In genomic region chr17:47927821-47928400, GRCh38 we compare ENCODE assay signal across 20 cellular contexts. TPM values are rescaled to one million over a fixed set of nuclear protein-coding genes. Genes with fewer than 3 reads are reported as not detected.
DNase-seq lines count a peak whose midpoint lies in the region; ATAC-seq, FAIRE-seq and TF ChIP-seq lines count a peak whose summit lies in the region.
"Had no signal": no experiment of that assay in that cellular context is flagged by ENCODE, and none has a peak within 500 bp of the region (broad histone marks: within the 10 kb centered on the region; RNA-seq: fewer than 3 reads in every experiment).

No MANE protein-coding gene starts in this region.

- H2AFZ ChIP-seq in HepG2 (ENCODE audit: low read length): no peak overlapping the region
- H2AFZ ChIP-seq: GM23248 had no signal

- no peak for ATAC-seq in activated T-cell treated with anti-CD3 and anti-CD28 coated beads, Interleukin-2, amount 50 U/mL, for 72 hours (replicated peaks in 1 of 2)
- ATAC-seq in activated T-cell treated with anti-CD3 and anti-CD28 coated beads, Interleukin-2, amount 50 U/mL, for 4 hours: no peak
- ATAC-seq in Right ventricle myocardium superior (ENCODE audit: poor library complexity) (no peak), HepG2 (no peak), HG02870 (IDR thresholded peaks at IDR 0.05; ENCODE audit: unreplicated experiment) (no peak)
- ATAC-seq: HCT116 had no signal

- H3K79me2 ChIP-seq in HepG2 (ENCODE audit: insufficient read depth, low read length): no peaks in the 10 kb centered on the region

- H3K27me3 Mint-ChIP-seq in activated T-cell treated with anti-CD3 and anti-CD28 coated beads, Interleukin-2, amount 50 U/mL, for 72 hours (ENCODE audit: low read depth): no peaks in the 10 kb centered on the region
- H3K27me3 Mint-ChIP-seq in activated T-cell treated with anti-CD3 and anti-CD28 coated beads, Interleukin-2, amount 50 U/mL, for 4 hours (ENCODE audit: low read depth): no peaks in the 10 kb centered on the region
- H3K27me3 Mint-ChIP-seq: CD4-positive, alpha-beta memory T cell had no signal

- peaks cover 9% of the 10 kb centered on the region for H3K4me1 Mint-ChIP-seq in activated T-cell treated with anti-CD3 and anti-CD28 coated beads, Interleukin-2, amount 50 U/mL, for 72 hours (ENCODE audit: low read depth)
- H3K4me1 Mint-ChIP-seq in activated T-cell treated with anti-CD3 and anti-CD28 coated beads, Interleukin-2, amount 50 U/mL, for 4 hours (ENCODE audit: low read depth): no peaks in the 10 kb centered on the region

- BruUV-seq in HepG2 (replicated peaks; lab: Mats Ljungman, UMichigan): no TSS peak

- DNase-seq in activated T-cell treated with anti-CD3 and anti-CD28 coated beads, Interleukin-2, amount 50 U/mL, for 72 hours: no peak
- no peak for DNase-seq in activated T-cell treated with anti-CD3 and anti-CD28 coated beads, Interleukin-2, amount 50 U/mL, for 4 hours
- no peak for DNase-seq in left ventricle myocardium inferior
- DNase-seq in Right ventricle myocardium superior: no peak
- DNase-seq in HepG2 (ENCODE audit: low spot score): no peak
- DNase-seq in AML-193 (lab: John Stamatoyannopoulos, UW): no peak
- DNase-seq: BE2C; CD4-positive, alpha-beta memory T cell; DMS153; DMS79 treated with DMSO at 0.1 percent for 48 hours; EL; GM23248 had no signal

- no peaks in the 10 kb centered on the region for H4K20me1 ChIP-seq in HepG2 (ENCODE audit: insufficient read depth, low read length)

- no peak overlapping the region for H3K9ac ChIP-seq in HepG2 (ENCODE audit: insufficient read depth, low read depth, low read length)
- H3K9ac ChIP-seq: GM23248 had no signal

- peak overlapping the region; percentile 80 for H3K27ac ChIP-seq in left ventricle myocardium inferior (replicated peaks)
- no peak overlapping the region for H3K27ac ChIP-seq in HepG2 (ENCODE audit: extremely low read length, insufficient read depth, low read length)
- H3K27ac ChIP-seq: C4-2B, GM23248 had no signal

- peaks cover 7 to 19% of the 10 kb centered on the region in 2 donors for H3K36me3 Mint-ChIP-seq in activated T-cell treated with anti-CD3 and anti-CD28 coated beads, Interleukin-2, amount 50 U/mL, for 72 hours (ENCODE audit: insufficient read depth in 2 of 2)
- H3K36me3 Mint-ChIP-seq in activated T-cell treated with anti-CD3 and anti-CD28 coated beads, Interleukin-2, amount 50 U/mL, for 4 hours (ENCODE audit: insufficient read depth): peaks cover 47% of the 10 kb centered on the region

- intact Hi-C loops in left ventricle myocardium inferior (cut with micrococcal nuclease): no loop called here
- intact Hi-C loops in Right ventricle myocardium superior (cut with DNase I): no loop called here
- intact Hi-C loops in HepG2 (cut with micrococcal nuclease; ENCODE audit: unreplicated experiment): no loop called here

- FAIRE-seq in HepG2 (lab: Jason Lieb, UNC): no peak
- FAIRE-seq: A204.1, D721Med, G401.6, GM12891, H54 had no signal

- TF ChIP-seq CTCF in left ventricle myocardium inferior (IDR thresholded peaks at IDR 0.05; ENCODE audit: borderline replicate concordance) (no peak), HepG2 (CRISPR knock-in tag; IDR thresholded peaks at IDR 0.05) (no peak)

- no peak overlapping the region for H3K4me2 ChIP-seq in HepG2 (ENCODE audit: low read depth, low read length)

- 96% methylated on average over 18 of the region's 20 CpGs for WGBS in HepG2 (ENCODE audit: low lambda C conversion rate)

- H3K27me3 ChIP-seq in left ventricle myocardium inferior (ENCODE audit: low read depth) (no peaks in the 10 kb centered on the region), HepG2 (ENCODE audit: control insufficient read depth in 1 of 2, insufficient read depth in 2 of 2, low read length in 2 of 2) (no peaks in the 10 kb centered on the region)
- H3K27me3 ChIP-seq: BE2C had no signal

- H3K9me3 ChIP-seq in left ventricle myocardium inferior (replicated peaks) (no peaks in the 10 kb centered on the region), HepG2 (ENCODE audit: low read length) (no peaks in the 10 kb centered on the region)
- H3K9me3 ChIP-seq: BE2C had no signal

- H3K9me3 Mint-ChIP-seq in activated T-cell treated with anti-CD3 and anti-CD28 coated beads, Interleukin-2, amount 50 U/mL, for 72 hours: no peaks in the 10 kb centered on the region
- H3K9me3 Mint-ChIP-seq in activated T-cell treated with anti-CD3 and anti-CD28 coated beads, Interleukin-2, amount 50 U/mL, for 4 hours: no peaks in the 10 kb centered on the region

- in situ Hi-C loops in HepG2 (cut with HindIII; ENCODE audit: extremely low pct_ligation_motif_present, low pct_unique_long_range_greater_than_20kb): no loop called here

- no peak for TF ChIP-seq POLR2A in HepG2 (IDR thresholded peaks at IDR 0.05; ENCODE audit: insufficient read depth in 1 of 2, low read depth in 2 of 2, low read length in 2 of 2)

- H3K4me1 ChIP-seq in left ventricle myocardium inferior: peaks cover 30% of the 10 kb centered on the region
- H3K4me1 ChIP-seq in HepG2 (ENCODE audit: insufficient read depth, low read length): peaks cover 30% of the 10 kb centered on the region
- H3K4me1 ChIP-seq: BE2C had no signal

- CTCF ChIA-PET in HepG2 (lab: Yijun Ruan, JAX; ENCODE audit: low intra/inter-chr PET ratio, low total read pairs): no interaction called here

- TF ChIP-seq RAD21 in HepG2 (CRISPR knock-in tag; IDR thresholded peaks at IDR 0.05): no peak

- H3K27ac Mint-ChIP-seq in activated T-cell treated with anti-CD3 and anti-CD28 coated beads, Interleukin-2, amount 50 U/mL, for 72 hours: peak overlapping the region; percentile 2

- no peak overlapping the region for H3K4me3 Mint-ChIP-seq in activated T-cell treated with anti-CD3 and anti-CD28 coated beads, Interleukin-2, amount 50 U/mL, for 72 hours
- no peak overlapping the region for H3K4me3 Mint-ChIP-seq in activated T-cell treated with anti-CD3 and anti-CD28 coated beads, Interleukin-2, amount 50 U/mL, for 4 hours
- H3K4me3 Mint-ChIP-seq: CD4-positive, alpha-beta memory T cell had no signal

- POLR2A ChIA-PET in HepG2 (lab: Yijun Ruan, JAX): no interaction called here

- H3K4me3 ChIP-seq in left ventricle myocardium inferior: no peak overlapping the region
- no peak overlapping the region for H3K4me3 ChIP-seq in HepG2 (replicated peaks in 1 of 3; ENCODE audit: insufficient read depth in 1 of 3, low read depth in 2 of 3, low read length in 3 of 3)
- H3K4me3 ChIP-seq: GM23248 had no signal

- H3K36me3 ChIP-seq in left ventricle myocardium inferior (peaks cover 69% of the 10 kb centered on the region), HepG2 (replicated peaks in 1 of 2; ENCODE audit: control insufficient read depth in 1 of 2, insufficient read depth in 2 of 2, low read length in 2 of 2) (peaks cover 16 to 20% of the 10 kb centered on the region in 2 experiments)

- no peak for TF ChIP-seq EP300 in HepG2 (IDR thresholded peaks at IDR 0.05; ENCODE audit: low read depth in 2 of 2, low read length in 2 of 2)
- TF ChIP-seq EP300 in HepG2 (CRISPR knock-in tag; IDR thresholded peaks at IDR 0.05; ENCODE audit: borderline replicate concordance): no peak

RNA-seq across cellular contexts. Expression of gene PNPO, which starts 13.5 kb away (rescaled TPM):
- 10 to 100 TPM; 18.4 to 30.1 TPM for total RNA-seq in activated T-cell treated with anti-CD3 and anti-CD28 coated beads, Interleukin-2, amount 50 U/mL, for 72 hours
- total RNA-seq in activated T-cell treated with anti-CD3 and anti-CD28 coated beads, Interleukin-2, amount 50 U/mL, for 4 hours: 10 to 100 TPM; 82.8 to 83.5 (median 83.2) TPM
- total RNA-seq in left ventricle myocardium inferior: 25.3 TPM
- 28.2 TPM for total RNA-seq in Right ventricle myocardium superior
- total RNA-seq in HepG2 (2016; rRNA removed; fragmentation: Illumina TruSeq; extraction: Trizol): 63.3 and 110 TPM in 2 replicates
- 8.6 and 9.4 TPM in 2 replicates for total RNA-seq in HepG2 (2016; cell fraction: cytosol; rRNA removed; fragmentation: Illumina TruSeq; extraction: Trizol; ENCODE audit: low read depth)
- 66.0 and 103 TPM in 2 replicates for total RNA-seq in HepG2 (2016; cell fraction: insoluble cytoplasmic fraction; rRNA removed; fragmentation: Illumina TruSeq; extraction: Trizol)
- 30.0 and 31.1 TPM in 2 replicates for total RNA-seq in HepG2 (2016; cell fraction: membrane; rRNA removed; fragmentation: Illumina TruSeq; extraction: Trizol)
- total RNA-seq in HepG2 (2016; cell fraction: nucleus; rRNA removed; fragmentation: Illumina TruSeq; extraction: Trizol): 31.0 and 31.3 TPM in 2 replicates
- 47.9 and 48.1 TPM in 2 replicates for polyA plus RNA-seq in HepG2 (2011; rRNA removed)
- 42.3 and 49.3 TPM in 2 replicates for polyA plus RNA-seq in HepG2 (2011; cell fraction: cytosol; rRNA removed)
- 24.7 and 35.1 TPM in 2 replicates for polyA plus RNA-seq in HepG2 (2011; cell fraction: nucleus; rRNA removed)
- 19.7 and 25.0 TPM in 2 replicates for polyA plus RNA-seq in HepG2 (2012)
- 4.4 and 5.2 TPM in 2 replicates for polyA plus RNA-seq in HepG2 (2016; cell fraction: cytosol; fragmentation: Illumina TruSeq; extraction: Trizol; ENCODE audit: low read depth)
- polyA plus RNA-seq in HepG2 (2016; cell fraction: insoluble cytoplasmic fraction; fragmentation: Illumina TruSeq; extraction: Trizol; ENCODE audit: low read depth): 60.3 and 63.0 TPM in 2 replicates
- polyA plus RNA-seq in HepG2 (2016; cell fraction: membrane; fragmentation: Illumina TruSeq; extraction: Trizol; ENCODE audit: low read depth): 18.9 and 19.7 TPM in 2 replicates
- polyA plus RNA-seq in HepG2 (2016; cell fraction: nucleus; fragmentation: Illumina TruSeq; extraction: Trizol; ENCODE audit: insufficient read depth, low read depth): 38.2 and 38.8 TPM in 2 replicates
- polyA minus RNA-seq in HepG2 (2011; rRNA and poly(A)+ RNA removed; ENCODE audit: low replicate concordance): 64.3 and 90.4 TPM in 2 replicates
- polyA minus RNA-seq in HepG2 (2011; cell fraction: cytosol; rRNA and poly(A)+ RNA removed): 33.1 and 41.3 TPM in 2 replicates
- 24.2 and 35.4 TPM in 2 replicates for polyA minus RNA-seq in HepG2 (2011; cell fraction: nucleus; rRNA and poly(A)+ RNA removed)

RNA-seq across cellular contexts. Expression of gene PRR15L, which starts 29.8 kb away (rescaled TPM):
- total RNA-seq in activated T-cell treated with anti-CD3 and anti-CD28 coated beads, Interleukin-2, amount 50 U/mL, for 72 hours: not detected
- under 1 TPM in 2 of 3 donors, not detected in 1; 0.14 to 0.29 TPM for total RNA-seq in activated T-cell treated with anti-CD3 and anti-CD28 coated beads, Interleukin-2, amount 50 U/mL, for 4 hours
- 0.14 TPM for total RNA-seq in left ventricle myocardium inferior
- not detected for total RNA-seq in Right ventricle myocardium superior
- 2.0 and 2.4 TPM in 2 replicates for total RNA-seq in HepG2 (2016; rRNA removed; fragmentation: Illumina TruSeq; extraction: Trizol)
- 0.40 and 0.62 TPM in 2 replicates for total RNA-seq in HepG2 (2016; cell fraction: cytosol; rRNA removed; fragmentation: Illumina TruSeq; extraction: Trizol; ENCODE audit: low read depth)
- 1.9 and 2.5 TPM in 2 replicates for total RNA-seq in HepG2 (2016; cell fraction: insoluble cytoplasmic fraction; rRNA removed; fragmentation: Illumina TruSeq; extraction: Trizol)
- total RNA-seq in HepG2 (2016; cell fraction: membrane; rRNA removed; fragmentation: Illumina TruSeq; extraction: Trizol): 0.93 and 1.0 TPM in 2 replicates
- 0.65 and 0.88 TPM in 2 replicates for total RNA-seq in HepG2 (2016; cell fraction: nucleus; rRNA removed; fragmentation: Illumina TruSeq; extraction: Trizol)
- 0.44 and 0.47 TPM in 2 replicates for polyA plus RNA-seq in HepG2 (2011; rRNA removed)
- 0.64 and 0.77 TPM in 2 replicates for polyA plus RNA-seq in HepG2 (2011; cell fraction: cytosol; rRNA removed)
- polyA plus RNA-seq in HepG2 (2011; cell fraction: nucleus; rRNA removed): 0.37 and 0.81 TPM in 2 replicates
- polyA plus RNA-seq in HepG2 (2012): 0.49 and 0.95 TPM in 2 replicates
- polyA plus RNA-seq in HepG2 (2016; cell fraction: cytosol; fragmentation: Illumina TruSeq; extraction: Trizol; ENCODE audit: low read depth): 0.11 and 0.28 TPM in 2 replicates
- polyA plus RNA-seq in HepG2 (2016; cell fraction: insoluble cytoplasmic fraction; fragmentation: Illumina TruSeq; extraction: Trizol; ENCODE audit: low read depth): 2.2 TPM in 2 replicates
- polyA plus RNA-seq in HepG2 (2016; cell fraction: membrane; fragmentation: Illumina TruSeq; extraction: Trizol; ENCODE audit: low read depth): 0.43 and 0.52 TPM in 2 replicates
- 1.1 and 1.2 TPM in 2 replicates for polyA plus RNA-seq in HepG2 (2016; cell fraction: nucleus; fragmentation: Illumina TruSeq; extraction: Trizol; ENCODE audit: insufficient read depth, low read depth)
- 1.4 TPM in 1 of 2 replicates, not detected in the other for polyA minus RNA-seq in HepG2 (2011; rRNA and poly(A)+ RNA removed; ENCODE audit: low replicate concordance)
- 0.40 and 0.44 TPM in 2 replicates for polyA minus RNA-seq in HepG2 (2011; cell fraction: cytosol; rRNA and poly(A)+ RNA removed)
- 0.62 TPM in 1 of 2 replicates, not detected in the other for polyA minus RNA-seq in HepG2 (2011; cell fraction: nucleus; rRNA and poly(A)+ RNA removed)
- total RNA-seq: CD4-positive, alpha-beta memory T cell; GM23248 had no signal
- polyA plus RNA-seq: GM23248 had no signal

RNA-seq across cellular contexts. Expression of gene SP2, which starts 31.9 kb away (rescaled TPM):
- total RNA-seq in activated T-cell treated with anti-CD3 and anti-CD28 coated beads, Interleukin-2, amount 50 U/mL, for 72 hours: 10 to 100 TPM; 27.6 to 33.5 TPM
- 10 to 100 TPM; 20.9 to 25.6 (median 23.1) TPM for total RNA-seq in activated T-cell treated with anti-CD3 and anti-CD28 coated beads, Interleukin-2, amount 50 U/mL, for 4 hours
- 13.9 TPM for total RNA-seq in left ventricle myocardium inferior
- total RNA-seq in Right ventricle myocardium superior: 12.4 TPM
- total RNA-seq in HepG2 (2016; rRNA removed; fragmentation: Illumina TruSeq; extraction: Trizol): 1.4 and 1.5 TPM in 2 replicates
- total RNA-seq in HepG2 (2016; cell fraction: cytosol; rRNA removed; fragmentation: Illumina TruSeq; extraction: Trizol; ENCODE audit: low read depth): 0.44 and 0.71 TPM in 2 replicates
- total RNA-seq in HepG2 (2016; cell fraction: insoluble cytoplasmic fraction; rRNA removed; fragmentation: Illumina TruSeq; extraction: Trizol): 1.1 and 1.3 TPM in 2 replicates
- 2.2 and 2.7 TPM in 2 replicates for total RNA-seq in HepG2 (2016; cell fraction: membrane; rRNA removed; fragmentation: Illumina TruSeq; extraction: Trizol)
- total RNA-seq in HepG2 (2016; cell fraction: nucleus; rRNA removed; fragmentation: Illumina TruSeq; extraction: Trizol): 1.6 and 2.4 TPM in 2 replicates
- polyA plus RNA-seq in HepG2 (2011; rRNA removed): 4.2 and 4.8 TPM in 2 replicates
- 1.9 and 2.3 TPM in 2 replicates for polyA plus RNA-seq in HepG2 (2011; cell fraction: cytosol; rRNA removed)
- polyA plus RNA-seq in HepG2 (2011; cell fraction: nucleus; rRNA removed): 13.9 and 14.8 TPM in 2 replicates
- 10.5 and 11.9 TPM in 2 replicates for polyA plus RNA-seq in HepG2 (2012)
- 1.5 and 1.9 TPM in 2 replicates for polyA plus RNA-seq in HepG2 (2016; cell fraction: cytosol; fragmentation: Illumina TruSeq; extraction: Trizol; ENCODE audit: low read depth)
- 6.9 and 11.6 TPM in 2 replicates for polyA plus RNA-seq in HepG2 (2016; cell fraction: insoluble cytoplasmic fraction; fragmentation: Illumina TruSeq; extraction: Trizol; ENCODE audit: low read depth)
- polyA plus RNA-seq in HepG2 (2016; cell fraction: membrane; fragmentation: Illumina TruSeq; extraction: Trizol; ENCODE audit: low read depth): 4.2 and 5.0 TPM in 2 replicates
- 12.2 and 15.0 TPM in 2 replicates for polyA plus RNA-seq in HepG2 (2016; cell fraction: nucleus; fragmentation: Illumina TruSeq; extraction: Trizol; ENCODE audit: insufficient read depth, low read depth)
- 4.3 and 7.9 TPM in 2 replicates for polyA minus RNA-seq in HepG2 (2011; rRNA and poly(A)+ RNA removed; ENCODE audit: low replicate concordance)
- 2.9 and 5.7 TPM in 2 replicates for polyA minus RNA-seq in HepG2 (2011; cell fraction: cytosol; rRNA and poly(A)+ RNA removed)
- 3.1 and 3.5 TPM in 2 replicates for polyA minus RNA-seq in HepG2 (2011; cell fraction: nucleus; rRNA and poly(A)+ RNA removed)

RNA-seq across cellular contexts. Expression of gene CDK5RAP3, which starts 43.0 kb away (rescaled TPM):
- total RNA-seq in activated T-cell treated with anti-CD3 and anti-CD28 coated beads, Interleukin-2, amount 50 U/mL, for 72 hours: 100 to 1,000 TPM; 232 to 255 TPM
- 100 to 1,000 TPM; 145 to 159 (median 156) TPM for total RNA-seq in activated T-cell treated with anti-CD3 and anti-CD28 coated beads, Interleukin-2, amount 50 U/mL, for 4 hours
- total RNA-seq in left ventricle myocardium inferior (50.1 TPM), Right ventricle myocardium superior (50.3 TPM), HepG2 (2016; rRNA removed; fragmentation: Illumina TruSeq; extraction: Trizol) (86.8 and 128 TPM in 2 replicates)
- 13.1 and 20.6 TPM in 2 replicates for total RNA-seq in HepG2 (2016; cell fraction: cytosol; rRNA removed; fragmentation: Illumina TruSeq; extraction: Trizol; ENCODE audit: low read depth)
- 90.9 and 132 TPM in 2 replicates for total RNA-seq in HepG2 (2016; cell fraction: insoluble cytoplasmic fraction; rRNA removed; fragmentation: Illumina TruSeq; extraction: Trizol)
- total RNA-seq in HepG2 (2016; cell fraction: membrane; rRNA removed; fragmentation: Illumina TruSeq; extraction: Trizol): 26.2 and 30.9 TPM in 2 replicates
- total RNA-seq in HepG2 (2016; cell fraction: nucleus; rRNA removed; fragmentation: Illumina TruSeq; extraction: Trizol): 159 and 187 TPM in 2 replicates
- 154 and 183 TPM in 2 replicates for polyA plus RNA-seq in HepG2 (2011; rRNA removed)
- polyA plus RNA-seq in HepG2 (2011; cell fraction: cytosol; rRNA removed): 59.3 and 67.0 TPM in 2 replicates
- 2,013 and 2,090 TPM in 2 replicates for polyA plus RNA-seq in HepG2 (2011; cell fraction: nucleus; rRNA removed)
- 136 and 152 TPM in 2 replicates for polyA plus RNA-seq in HepG2 (2012)
- 10.8 and 13.3 TPM in 2 replicates for polyA plus RNA-seq in HepG2 (2016; cell fraction: cytosol; fragmentation: Illumina TruSeq; extraction: Trizol; ENCODE audit: low read depth)
- 72.7 and 80.7 TPM in 2 replicates for polyA plus RNA-seq in HepG2 (2016; cell fraction: insoluble cytoplasmic fraction; fragmentation: Illumina TruSeq; extraction: Trizol; ENCODE audit: low read depth)
- polyA plus RNA-seq in HepG2 (2016; cell fraction: membrane; fragmentation: Illumina TruSeq; extraction: Trizol; ENCODE audit: low read depth): 16.6 and 19.4 TPM in 2 replicates
- polyA plus RNA-seq in HepG2 (2016; cell fraction: nucleus; fragmentation: Illumina TruSeq; extraction: Trizol; ENCODE audit: insufficient read depth, low read depth): 373 and 385 TPM in 2 replicates
- 116 and 143 TPM in 2 replicates for polyA minus RNA-seq in HepG2 (2011; rRNA and poly(A)+ RNA removed; ENCODE audit: low replicate concordance)
- polyA minus RNA-seq in HepG2 (2011; cell fraction: cytosol; rRNA and poly(A)+ RNA removed): 25.7 and 29.3 TPM in 2 replicates
- polyA minus RNA-seq in HepG2 (2011; cell fraction: nucleus; rRNA and poly(A)+ RNA removed): 252 and 268 TPM in 2 replicates
